8 cellular contexts compared by ENCODE assay signal in genomic region chr9:37903831-37904646, GRCh38. TPM values are rescaled to one million over a fixed set of nuclear protein-coding genes. Genes with fewer than 3 reads are reported as not detected.
DNase-seq lines count a peak whose midpoint lies in the region; ATAC-seq and TF ChIP-seq lines count a peak whose summit lies in the region.

Gene SLC25A51, minus strand, starts transcription at chr9:37904127. Its CDS starts 15,577 bp downstream, at chr9:37888550.

- ATAC-seq in HG02798 (IDR thresholded peaks at IDR 0.05; ENCODE audit: poor library complexity, unreplicated experiment) (peak; percentile 90), heart left ventricle (peak; percentile 83 to 94 (median 94)), upper lobe of right lung (peak; percentile 93)

- TF ChIP-seq CTCF in GM12875 (IDR thresholded peaks at IDR 0.05; ENCODE audit: borderline replicate concordance, insufficient read depth, low read depth, low read length) = peak; percentile 97
- peak; percentile 83 to 97 (median 92) for TF ChIP-seq CTCF in heart left ventricle (IDR thresholded peaks at IDR 0.05)
- peak; percentile 88 for TF ChIP-seq CTCF in upper lobe of right lung (IDR thresholded peaks at IDR 0.05)

- intact Hi-C loops in heart left ventricle (cut with DNase I) = loop anchor here in 4 of 10 donors (2.0 to 10.0 kb wide), 6 partner anchors 149 to 491 kb away; partner anchors contain the start of gene ALDH1B1 (in 2 of the 4)
- intact Hi-C loops in posterior vena cava (cut with DNase I) = no loop called here
- intact Hi-C loops in upper lobe of right lung (cut with DNase I) = no loop called here

- H3K27me3 ChIP-seq in adipocyte (replicated peaks; ENCODE audit: control insufficient read depth, insufficient read depth, low read length) (no peaks in the 10 kb centered on the region), heart left ventricle (no peaks in the 10 kb centered on the region), upper lobe of right lung (no peaks in the 10 kb centered on the region)

- peak within 1 kb of the TSS; percentile 43 to 96 (median 88) for H3K27ac ChIP-seq in heart left ventricle
- peak within 1 kb of the TSS; percentile 87 for H3K27ac ChIP-seq in upper lobe of right lung

- 0 to 5% (median 1%) methylated on average over 11 to 78 of the region's 78 CpGs for WGBS in heart left ventricle, 4 donors

- H3K9ac ChIP-seq in adipocyte (ENCODE audit: low read length) = peak within 1 kb of the TSS; percentile 99

- H3K36me3 ChIP-seq in adipocyte (ENCODE audit: control insufficient read depth, insufficient read depth, low read length, severe bottlenecking) (peaks cover 12% of the 10 kb centered on the region), heart left ventricle (peaks cover 0 to 11% (median 6%) of the 10 kb centered on the region in 9 donors), upper lobe of right lung (peaks cover 6% of the 10 kb centered on the region)

- DNase-seq in NCI-H1417 treated with DMSO at 0.1 percent for 48 hours (lab: John Stamatoyannopoulos, UW) = peak; percentile 29
- DNase-seq in SW480 (ENCODE audit: low spot score) = peak; percentile 97
- DNase-seq in adipocyte (ENCODE audit: low read depth) = peak; percentile 95
- peak; percentile 93 to 97 (median 95) for DNase-seq in heart left ventricle
- DNase-seq in posterior vena cava (ENCODE audit: low spot score) = peak; percentile 98
- peak; percentile 96 for DNase-seq in upper lobe of right lung

- TF ChIP-seq POLR2A in heart left ventricle (IDR thresholded peaks at IDR 0.05) = peak in 1 of 2 donors; percentile 71

- H3K9me3 ChIP-seq in adipocyte (ENCODE audit: control insufficient read depth, low read length) (no peaks in the 10 kb centered on the region), heart left ventricle (no peaks in the 10 kb centered on the region), upper lobe of right lung (no peaks in the 10 kb centered on the region)

- H3K4me3 ChIP-seq in GM12875 (ENCODE audit: low read depth, low read length) (peak within 1 kb of the TSS; percentile 83), adipocyte (ENCODE audit: low read length) (peak within 1 kb of the TSS; percentile 100), heart left ventricle (peak within 1 kb of the TSS; percentile 71 to 99 (median 93)), upper lobe of right lung (peak within 1 kb of the TSS; percentile 94)

- H3K4me1 ChIP-seq in adipocyte (ENCODE audit: control insufficient read depth, insufficient read depth, low read length) = peaks cover 41% of the 10 kb centered on the region
- peaks cover 0 to 31% (median 21%) of the 10 kb centered on the region in 12 donors for H3K4me1 ChIP-seq in heart left ventricle
- peaks cover 28% of the 10 kb centered on the region for H3K4me1 ChIP-seq in upper lobe of right lung

RNA-seq across cellular contexts. Expression of gene SLC25A51, which starts in this region (rescaled TPM):
- total RNA-seq in heart left ventricle = 10 to 100 TPM; 18.9 to 27.6 (median 22.9) TPM
- polyA plus RNA-seq in heart left ventricle = 10 to 100 TPM in 1 of 2 donors, 1 to 10 TPM in 1; 8.6 to 16.1 TPM
- 10 to 100 TPM; 28.1 to 28.6 TPM for total RNA-seq in posterior vena cava
- total RNA-seq in upper lobe of right lung = 24.5 TPM

Comparison
In these comparisons a context has a peak if more than half of its experiments do, and no peak if none do; other contexts are left out.
1. Peak in every context shown above with its lines: DNase-seq, ATAC-seq, H3K4me3 ChIP-seq and H3K27ac ChIP-seq.
2. DNase-seq: peak in every context shown above with its lines; median percentile 98 in posterior vena cava; 97 in SW480; 96 in upper lobe of right lung; 95 in adipocyte; 95 in heart left ventricle; 29 in NCI-H1417 treated with DMSO at 0.1 percent for 48 hours.